Comparison of ENCODE assay signal across 25 cellular contexts in the genomic region with DNA sequence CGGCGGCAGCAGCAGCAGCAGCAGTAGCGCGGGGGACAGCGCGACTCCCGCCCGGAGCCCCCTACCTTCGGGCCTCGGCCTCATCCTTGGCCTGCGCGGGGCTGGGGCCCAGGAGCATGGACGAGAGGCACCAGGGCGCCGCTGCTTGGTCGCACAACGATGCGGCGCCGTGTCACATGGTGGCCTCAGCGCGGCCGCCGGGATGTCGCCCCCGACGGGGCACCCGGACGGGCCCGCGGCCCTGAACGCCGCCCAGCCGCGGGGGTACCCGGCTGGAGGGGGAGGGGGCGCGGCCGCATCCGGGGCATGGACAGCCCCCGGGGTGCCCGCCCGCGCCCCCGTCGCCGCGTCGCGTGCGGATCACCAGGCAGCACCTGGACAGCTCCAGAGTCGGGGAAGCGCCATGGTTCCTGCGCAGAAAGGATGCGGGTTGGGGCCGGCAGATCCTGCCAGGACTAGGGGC. TPM values are rescaled to one million over a fixed set of nuclear protein-coding genes. Genes with fewer than 3 reads are reported as not detected.
DNase-seq lines count a peak whose midpoint lies in the region; ATAC-seq and TF ChIP-seq lines count a peak whose summit lies in the region.
"Had no signal": no experiment of that assay in that cellular context is flagged by ENCODE, and none has a peak within 500 bp of the region (broad histone marks: within the 10 kb centered on the region; RNA-seq: fewer than 3 reads in every experiment).

No MANE protein-coding gene starts in this region.

- H3K9me3 Mint-ChIP-seq in WTC11 (no peaks in the 10 kb centered on the region), MCF 10A (ENCODE audit: unreplicated experiment) (no peaks in the 10 kb centered on the region)
- H3K9me3 Mint-ChIP-seq: stimulated activated naive B cell treated with anti-CD40 and anti-IgM and Interleukin-4, amounts not matched to agents 10 μg/mL and 1 μg/mL and 100 μg/mL, for 72 hours had no signal

- peak overlapping the region; percentile 19; the same call in 1 of the 2 replicates for H3K4me3 ChIP-seq in H7 (ENCODE audit: insufficient read depth, low read depth, low read length)
- H3K4me3 ChIP-seq in iPS-11a (ENCODE audit: low read depth, low read length) = peak overlapping the region; percentile 13
- H3K4me3 ChIP-seq in parathyroid adenoma (ENCODE audit: low read depth, low read length) = no peak overlapping the region
- H3K4me3 ChIP-seq: psoas muscle, uterus had no signal

- H3K4me1 Mint-ChIP-seq in WTC11 (peaks cover 15% of the 10 kb centered on the region), MCF 10A (ENCODE audit: insufficient read depth, unreplicated experiment) (peaks cover 11% of the 10 kb centered on the region)

- H3K79me2 ChIP-seq in parathyroid adenoma = no peaks in the 10 kb centered on the region

- intact Hi-C loops in MCF 10A (cut with micrococcal nuclease) = no loop called here

- DNase-seq in H7 (peak; percentile 92), WTC11 (ENCODE audit: low spot score) (peak; percentile 56), dermis blood vessel endothelial cell (no peak), MCF 10A (ENCODE audit: unreplicated experiment) (no peak)
- DNase-seq: activated CD4-positive, alpha-beta T cell treated with anti-CD3 and anti-CD28 coated beads for 36 hours; activated CD8-positive, alpha-beta T cell treated with anti-CD3 and anti-CD28 coated beads, Interleukin-2, amount 10 ng/mL, durations not matched to agents 7 days and 5 days; anterior cingulate cortex; cortex of kidney; left cardiac atrium; mammary epithelial cell; NCI-H1105 treated with DMSO at 0.1 percent for 48 hours; NCI-H2081; NCI-H226; NCI-H748 treated with DMSO at 0.1 percent for 48 hours; psoas muscle; stimulated activated CD4-positive, alpha-beta T cell treated with anti-CD3 and anti-CD28 coated beads, Interleukin-4, amount 100 ng/mL, for 4 hours; stimulated activated naive B cell treated with anti-CD40 and anti-IgM and Interleukin-4, amounts not matched to agents 10 μg/mL and 1 μg/mL and 100 μg/mL, for 72 hours; uterus had no signal

- BruUV-seq in MCF 10A (replicated peaks; lab: Mats Ljungman, UMichigan) = no TSS peak

- H3K27ac Mint-ChIP-seq in WTC11 = no peak overlapping the region
- no peak overlapping the region for H3K27ac Mint-ChIP-seq in MCF 10A (ENCODE audit: low read depth, unreplicated experiment)
- H3K27ac Mint-ChIP-seq: activated CD4-positive, alpha-beta T cell treated with anti-CD3 and anti-CD28 coated beads for 36 hours; activated CD8-positive, alpha-beta T cell treated with anti-CD3 and anti-CD28 coated beads, Interleukin-2, amount 10 ng/mL, durations not matched to agents 7 days and 5 days; activated naive CD8-positive, alpha-beta T cell; stimulated activated naive B cell treated with anti-CD40 and anti-IgM and Interleukin-4, amounts not matched to agents 10 μg/mL and 1 μg/mL and 100 μg/mL, for 72 hours had no signal

- ATAC-seq in WTC11 = peak; percentile 70
- no peak for ATAC-seq in GM21515 (IDR thresholded peaks at IDR 0.05; ENCODE audit: unreplicated experiment)
- ATAC-seq: activated CD4-positive, alpha-beta T cell treated with anti-CD3 and anti-CD28 coated beads for 36 hours; activated CD8-positive, alpha-beta T cell treated with anti-CD3 and anti-CD28 coated beads, Interleukin-2, amount 10 ng/mL, durations not matched to agents 7 days and 5 days; left cardiac atrium; psoas muscle; stimulated activated naive B cell treated with anti-CD40 and anti-IgM and Interleukin-4, amounts not matched to agents 10 μg/mL and 1 μg/mL and 100 μg/mL, for 72 hours had no signal

- H3K4me2 ChIP-seq in parathyroid adenoma (ENCODE audit: low read length) = no peak overlapping the region

- H3K4me3 Mint-ChIP-seq in WTC11 = peak overlapping the region; percentile 24; the same call in 1 of the 2 replicates
- no peak overlapping the region for H3K4me3 Mint-ChIP-seq in MCF 10A (ENCODE audit: unreplicated experiment)
- H3K4me3 Mint-ChIP-seq: activated CD4-positive, alpha-beta T cell treated with anti-CD3 and anti-CD28 coated beads for 36 hours; activated CD8-positive, alpha-beta T cell treated with anti-CD3 and anti-CD28 coated beads, Interleukin-2, amount 10 ng/mL, durations not matched to agents 7 days and 5 days; activated naive CD8-positive, alpha-beta T cell; stimulated activated naive B cell treated with anti-CD40 and anti-IgM and Interleukin-4, amounts not matched to agents 10 μg/mL and 1 μg/mL and 100 μg/mL, for 72 hours had no signal

- TF ChIP-seq CTCF in WTC11 (IDR thresholded peaks at IDR 0.05) (no peak), parathyroid adenoma (IDR thresholded peaks at IDR 0.05) (no peak), MCF 10A (IDR thresholded peaks at IDR 0.05; ENCODE audit: unreplicated experiment) (no peak)

- peaks cover 51% of the 10 kb centered on the region for H3K27me3 Mint-ChIP-seq in WTC11 (ENCODE audit: low read depth)
- H3K27me3 Mint-ChIP-seq in MCF 10A (ENCODE audit: insufficient read depth, unreplicated experiment) = peaks cover 47% of the 10 kb centered on the region

- peaks cover 2% of the 10 kb centered on the region for H3K4me1 ChIP-seq in parathyroid adenoma
- H3K4me1 ChIP-seq: psoas muscle, uterus had no signal

- H3K27me3 ChIP-seq in H7 (ENCODE audit: control insufficient read depth, insufficient read depth, low read length) (peaks cover 36% of the 10 kb centered on the region), parathyroid adenoma (ENCODE audit: control insufficient read depth, insufficient read depth, low read length) (peaks cover 5% of the 10 kb centered on the region)

- POLR2A ChIA-PET in WTC11 (lab: Charles Lee) (no interaction called here), MCF 10A (lab: Yijun Ruan, JAX) (no interaction called here)

- CTCF ChIA-PET in WTC11 (lab: Charles Lee) (interaction anchor here (0.7 to 2.6 kb wide), 5 partner anchors 35 to 237 kb away, joined by 3 to 6 read pairs (median 4); no protein-coding TSS in a partner anchor), MCF 10A (lab: Yijun Ruan, JAX) (no interaction called here)

- H3K36me3 Mint-ChIP-seq in WTC11 = no peaks in the 10 kb centered on the region
- no peaks in the 10 kb centered on the region for H3K36me3 Mint-ChIP-seq in MCF 10A (ENCODE audit: insufficient read depth, unreplicated experiment)
- H3K36me3 Mint-ChIP-seq: activated naive CD8-positive, alpha-beta T cell; stimulated activated naive B cell treated with anti-CD40 and anti-IgM and Interleukin-4, amounts not matched to agents 10 μg/mL and 1 μg/mL and 100 μg/mL, for 72 hours had no signal

- peak overlapping the region; percentile 36 for H2AFZ ChIP-seq in parathyroid adenoma

- H3K36me3 ChIP-seq in H7 (replicated peaks; ENCODE audit: control insufficient read depth, insufficient read depth, low read length) = no peaks in the 10 kb centered on the region
- no peaks in the 10 kb centered on the region for H3K36me3 ChIP-seq in parathyroid adenoma (ENCODE audit: control insufficient read depth, insufficient read depth, low read length)
- H3K36me3 ChIP-seq: uterus had no signal

- no peak overlapping the region for H3K9ac ChIP-seq in parathyroid adenoma

- no peak overlapping the region for H3K27ac ChIP-seq in parathyroid adenoma
- H3K27ac ChIP-seq: psoas muscle, uterus had no signal

- H3K9me3 ChIP-seq in parathyroid adenoma (ENCODE audit: control insufficient read depth, low read length) = no peaks in the 10 kb centered on the region
- H3K9me3 ChIP-seq: psoas muscle, uterus had no signal

TF ChIP-seq in WTC11, 78 proteins besides CTCF, POLR2A, EP300 and RAD21 (continues in another document):
- no peak for TF ChIP-seq TCF7 (CRISPR knock-in tag; IDR thresholded peaks at IDR 0.05; ENCODE audit: low read depth)
- TF ChIP-seq, protein P1, sequence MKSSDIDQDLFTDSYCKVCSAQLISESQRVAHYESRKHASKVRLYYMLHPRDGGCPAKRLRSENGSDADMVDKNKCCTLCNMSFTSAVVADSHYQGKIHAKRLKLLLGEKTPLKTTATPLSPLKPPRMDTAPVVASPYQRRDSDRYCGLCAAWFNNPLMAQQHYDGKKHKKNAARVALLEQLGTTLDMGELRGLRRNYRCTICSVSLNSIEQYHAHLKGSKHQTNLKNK (CRISPR knock-in tag; IDR thresholded peaks at IDR 0.05) = no peak
- TF ChIP-seq, protein P2, sequence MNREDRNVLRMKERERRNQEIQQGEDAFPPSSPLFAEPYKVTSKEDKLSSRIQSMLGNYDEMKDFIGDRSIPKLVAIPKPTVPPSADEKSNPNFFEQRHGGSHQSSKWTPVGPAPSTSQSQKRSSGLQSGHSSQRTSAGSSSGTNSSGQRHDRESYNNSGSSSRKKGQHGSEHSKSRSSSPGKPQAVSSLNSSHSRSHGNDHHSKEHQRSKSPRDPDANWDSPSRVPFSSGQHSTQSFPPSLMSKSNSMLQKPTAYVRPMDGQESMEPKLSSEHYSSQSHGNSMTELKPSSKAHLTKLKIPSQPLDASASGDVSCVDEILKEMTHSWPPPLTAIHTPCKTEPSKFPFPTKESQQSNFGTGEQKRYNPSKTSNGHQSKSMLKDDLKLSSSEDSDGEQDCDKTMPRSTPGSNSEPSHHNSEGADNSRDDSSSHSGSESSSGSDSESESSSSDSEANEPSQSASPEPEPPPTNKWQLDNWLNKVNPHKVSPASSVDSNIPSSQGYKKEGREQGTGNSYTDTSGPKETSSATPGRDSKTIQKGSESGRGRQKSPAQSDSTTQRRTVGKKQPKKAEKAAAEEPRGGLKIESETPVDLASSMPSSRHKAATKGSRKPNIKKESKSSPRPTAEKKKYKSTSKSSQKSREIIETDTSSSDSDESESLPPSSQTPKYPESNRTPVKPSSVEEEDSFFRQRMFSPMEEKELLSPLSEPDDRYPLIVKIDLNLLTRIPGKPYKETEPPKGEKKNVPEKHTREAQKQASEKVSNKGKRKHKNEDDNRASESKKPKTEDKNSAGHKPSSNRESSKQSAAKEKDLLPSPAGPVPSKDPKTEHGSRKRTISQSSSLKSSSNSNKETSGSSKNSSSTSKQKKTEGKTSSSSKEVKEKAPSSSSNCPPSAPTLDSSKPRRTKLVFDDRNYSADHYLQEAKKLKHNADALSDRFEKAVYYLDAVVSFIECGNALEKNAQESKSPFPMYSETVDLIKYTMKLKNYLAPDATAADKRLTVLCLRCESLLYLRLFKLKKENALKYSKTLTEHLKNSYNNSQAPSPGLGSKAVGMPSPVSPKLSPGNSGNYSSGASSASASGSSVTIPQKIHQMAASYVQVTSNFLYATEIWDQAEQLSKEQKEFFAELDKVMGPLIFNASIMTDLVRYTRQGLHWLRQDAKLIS (CRISPR knock-in tag; IDR thresholded peaks at IDR 0.05; ENCODE audit: borderline replicate concordance) = no peak
- peak; percentile 24; the same call in 1 of the 2 replicates for TF ChIP-seq ZNF423 (CRISPR knock-in tag; IDR thresholded peaks at IDR 0.05)
- TF ChIP-seq ZBTB21 (CRISPR knock-in tag; IDR thresholded peaks at IDR 0.05; ENCODE audit: borderline replicate concordance) = 0 out of 2 replicates have a peak, but pooled peaks have one; percentile 31

RNA-seq across cellular contexts. Expression of a gene that starts 57.1 kb away (rescaled TPM):
- total RNA-seq in H7 (2014; rRNA removed; shearing (Covaris generic)) = 0.03 TPM in 1 of 2 replicates, not detected in the other
- total RNA-seq in WTC11 (2021) (0.13 to 0.16 TPM (median 0.16 TPM) in 3 replicates), dermis blood vessel endothelial cell (0.05 TPM in 1 of 2 replicates, not detected in the other), MCF 10A (2022) (not detected in 2 replicates)
- total RNA-seq: activated CD4-positive, alpha-beta T cell treated with anti-CD3 and anti-CD28 coated beads for 36 hours; activated CD8-positive, alpha-beta T cell treated with anti-CD3 and anti-CD28 coated beads, Interleukin-2, amount 10 ng/mL, durations not matched to agents 7 days and 5 days; H4; M059J; mammary epithelial cell; T-helper 2 cell treated with Interferon-gamma antibody and Interleukin-4, amounts not matched to agents 100 ng/mL and 5 ng/mL, for 36 hours had no signal

Comparison
In these comparisons a context has a peak if more than half of its experiments do, and no peak if none do; other contexts are left out.
1. DNase-seq: peak in H7 (single experiment) and WTC11 (single experiment); none in dermis blood vessel endothelial cell (single experiment) and MCF 10A (single experiment).